In the genomic region with DNA sequence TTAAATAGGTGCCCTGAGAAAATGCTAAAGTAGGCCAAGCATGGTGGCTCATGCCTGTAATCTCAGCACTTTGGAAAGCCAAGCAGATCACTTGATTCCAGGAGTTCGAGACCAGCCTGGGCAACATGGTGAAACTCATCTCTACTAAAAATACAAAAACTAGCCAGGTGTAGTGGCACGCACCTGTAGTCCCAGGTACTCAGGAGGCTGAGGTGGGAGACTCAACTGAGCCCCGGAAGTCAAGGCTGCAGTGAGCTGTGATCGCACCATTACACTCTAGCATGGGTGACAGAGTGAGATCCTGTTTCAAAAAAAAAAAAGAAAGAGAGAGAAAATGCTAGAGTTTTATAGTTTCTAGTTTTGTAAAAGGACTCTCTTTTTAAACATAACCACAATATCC, we compare ENCODE assay signal across 19 cellular contexts. TPM values are rescaled to one million over a fixed set of nuclear protein-coding genes. Genes with fewer than 3 reads are reported as not detected.
DNase-seq lines count a peak whose midpoint lies in the region; ATAC-seq and TF ChIP-seq lines count a peak whose summit lies in the region.
"Had no signal": no experiment of that assay in that cellular context is flagged by ENCODE, and none has a peak within 500 bp of the region (broad histone marks: within the 10 kb centered on the region; RNA-seq: fewer than 3 reads in every experiment).

No MANE protein-coding gene starts in this region.

- CTCF ChIA-PET in CD8-positive, alpha-beta T cell (lab: Charles Lee): interaction anchor here (1.0 to 2.2 kb wide), 4 partner anchors 10 to 185 kb away, joined by 3 to 9 read pairs (median 4); no protein-coding TSS in a partner anchor

- H2AFZ ChIP-seq in Karpas-422 (ENCODE audit: low read length): no peak overlapping the region

- H3K27me3 Mint-ChIP-seq in CD8-positive, alpha-beta T cell (ENCODE audit: low read depth): no peaks in the 10 kb centered on the region
- H3K27me3 Mint-ChIP-seq in natural killer cell (ENCODE audit: low read depth in 2 of 2): no peaks in the 10 kb centered on the region

- DNase-seq in CD8-positive, alpha-beta T cell: no peak
- DNase-seq in Karpas-422 (no peak), natural killer cell (no peak), NCI-H2196 treated with DMSO at 0.1 percent for 48 hours (lab: John Stamatoyannopoulos, UW; ENCODE audit: unreplicated experiment) (no peak)
- DNase-seq in activated naive CD4-positive, alpha-beta T cell treated with anti-CD3 and anti-CD28 coated beads, Interleukin-2, amount 50 U/mL, for 16 hours: peak; percentile 34
- DNase-seq: activated CD4-positive, alpha-beta T cell treated with anti-CD3 and anti-CD28 coated beads, Interleukin-2, amount 50 U/mL, for 1 hour; activated gamma-delta T cell; AML-193; dermis blood vessel endothelial cell; left colon; NCI-H2029; NCI-H510A treated with DMSO at 0.1 percent for 48 hours; ovary; stimulated activated CD4-positive, alpha-beta T cell treated with anti-CD3 and anti-CD28 coated beads, Interleukin-2, amount 100 ng/mL, for 48 hours; testis had no signal

- H3K4me3 ChIP-seq in CD8-positive, alpha-beta T cell (ENCODE audit: low read depth, low read length): no peak overlapping the region
- H3K4me3 ChIP-seq in Karpas-422 (ENCODE audit: low read length): no peak overlapping the region
- H3K4me3 ChIP-seq: gastroesophageal sphincter, GM23338, ovary, testis had no signal

- H3K4me1 Mint-ChIP-seq in CD8-positive, alpha-beta T cell (ENCODE audit: low read depth): peaks cover 94% of the 10 kb centered on the region
- H3K4me1 Mint-ChIP-seq in natural killer cell: peaks cover 95 to 99% of the 10 kb centered on the region in 2 donors
- H3K4me1 Mint-ChIP-seq: GM23338 had no signal

- no peaks in the 10 kb centered on the region for H3K9me2 ChIP-seq in Karpas-422 (replicated peaks; ENCODE audit: insufficient read depth, low read length)

- H3K27me3 ChIP-seq in CD8-positive, alpha-beta T cell (ENCODE audit: insufficient read depth, low read length): no peaks in the 10 kb centered on the region
- no peaks in the 10 kb centered on the region for H3K27me3 ChIP-seq in Karpas-422 (ENCODE audit: low read length)
- H3K27me3 ChIP-seq: gastroesophageal sphincter, ovary, testis had no signal

- H4K20me1 ChIP-seq in Karpas-422 (ENCODE audit: insufficient read depth, low read depth, low read length): no peaks in the 10 kb centered on the region

- H3K36me3 Mint-ChIP-seq in CD8-positive, alpha-beta T cell: peaks cover 54% of the 10 kb centered on the region
- peaks cover 11% of the 10 kb centered on the region for H3K36me3 Mint-ChIP-seq in natural killer cell

- ATAC-seq in CD8-positive, alpha-beta T cell: no peak
- peak; percentile 48 to 64 (median 55) for ATAC-seq in natural killer cell
- ATAC-seq in HG03565 (IDR thresholded peaks at IDR 0.05; ENCODE audit: unreplicated experiment): no peak
- no peak for ATAC-seq in GM18870 (IDR thresholded peaks at IDR 0.05; ENCODE audit: unreplicated experiment)
- ATAC-seq: gastroesophageal sphincter, GM23338 had no signal

- H3K36me3 ChIP-seq in CD8-positive, alpha-beta T cell (ENCODE audit: insufficient read depth, low read length): peaks cover 5% of the 10 kb centered on the region
- peaks cover 39% of the 10 kb centered on the region for H3K36me3 ChIP-seq in Karpas-422 (ENCODE audit: insufficient read depth, low read length)
- H3K36me3 ChIP-seq: gastroesophageal sphincter, ovary had no signal

- peak overlapping the region; percentile 76 for H3K4me2 ChIP-seq in Karpas-422 (ENCODE audit: low read depth, low read length, poor library complexity, severe bottlenecking)
- H3K4me2 ChIP-seq: GM23338 had no signal

- H3K79me2 ChIP-seq in Karpas-422 (ENCODE audit: low read length): peaks cover 100% of the 10 kb centered on the region

- POLR2A ChIA-PET in CD8-positive, alpha-beta T cell (lab: Charles Lee): interaction anchor here (0.9 to 4.4 kb wide), 5 partner anchors 9 to 100 kb away, joined by 3 to 17 read pairs (median 3); partner anchors contain the start of gene ANKRD44

- peak overlapping the region; percentile 24 for H3K27ac ChIP-seq in CD8-positive, alpha-beta T cell (ENCODE audit: low read depth, low read length)
- H3K27ac ChIP-seq in Karpas-422 (ENCODE audit: low read length): peak overlapping the region; percentile 94
- H3K27ac ChIP-seq: gastroesophageal sphincter, ovary, testis had no signal

- no peaks in the 10 kb centered on the region for H3K9me3 ChIP-seq in CD8-positive, alpha-beta T cell (ENCODE audit: low read length)
- no peaks in the 10 kb centered on the region for H3K9me3 ChIP-seq in Karpas-422 (ENCODE audit: low read length)
- H3K9me3 ChIP-seq: gastroesophageal sphincter, ovary, testis had no signal

- no peak overlapping the region for H3K9ac ChIP-seq in Karpas-422 (ENCODE audit: low read length)

- peak overlapping the region; percentile 58 for H3K4me3 Mint-ChIP-seq in CD8-positive, alpha-beta T cell
- peak overlapping the region; percentile 56 for H3K4me3 Mint-ChIP-seq in natural killer cell
- H3K4me3 Mint-ChIP-seq: GM23338 had no signal

- intact Hi-C loops in CD8-positive, alpha-beta T cell (cut with DNase I, micrococcal nuclease): no loop called here
- intact Hi-C loops in natural killer cell (cut with micrococcal nuclease): no loop called here

- H3K4me1 ChIP-seq in CD8-positive, alpha-beta T cell (ENCODE audit: insufficient read depth, low read length): peaks cover 100% of the 10 kb centered on the region
- H3K4me1 ChIP-seq in Karpas-422 (ENCODE audit: low read length): peaks cover 71% of the 10 kb centered on the region
- H3K4me1 ChIP-seq: testis had no signal

- peaks cover 8% of the 10 kb centered on the region for H3K9me3 Mint-ChIP-seq in CD8-positive, alpha-beta T cell
- H3K9me3 Mint-ChIP-seq in natural killer cell: no peaks in the 10 kb centered on the region
- H3K9me3 Mint-ChIP-seq: GM23338 had no signal

- H3K27ac Mint-ChIP-seq in CD8-positive, alpha-beta T cell: peak overlapping the region; percentile 94
- peak overlapping the region; percentile 94 to 97 for H3K27ac Mint-ChIP-seq in natural killer cell
- H3K27ac Mint-ChIP-seq: GM23338 had no signal

- TF ChIP-seq CTCF in CD8-positive, alpha-beta T cell (IDR thresholded peaks at IDR 0.05): no peak
- no peak for TF ChIP-seq CTCF in natural killer cell (IDR thresholded peaks at IDR 0.05)

RNA-seq across cellular contexts. Expression of gene ANKRD44, which starts 12.0 kb away (rescaled TPM):
- total RNA-seq in CD8-positive, alpha-beta T cell: 100 to 1,000 TPM; 113 to 115 TPM
- total RNA-seq in Karpas-422 (2014; rRNA removed; shearing (Covaris generic); ENCODE audit: low replicate concordance): 120 and 153 TPM in 2 replicates
- total RNA-seq in natural killer cell: 100 to 1,000 TPM; 252 to 376 (median 311) TPM

Comparison
In these comparisons a context has a peak if more than half of its experiments do, and no peak if none do; other contexts are left out.
1. ATAC-seq: peak in natural killer cell (3 of 3); none in CD8-positive, alpha-beta T cell (single experiment), HG03565 (single experiment) and GM18870 (single experiment).